ENCODE assay signal across 14 cellular contexts in genomic region chr1:228929476-228930027, GRCh38.
DNase-seq lines count a peak whose midpoint lies in the region; TF ChIP-seq lines count a peak whose summit lies in the region.
"Had no signal": no experiment of that assay in that cellular context is flagged by ENCODE, and none has a peak within 500 bp of the region (broad histone marks: within the 10 kb centered on the region; RNA-seq: fewer than 3 reads in every experiment).

No MANE protein-coding gene starts in this region.

- H3K27ac ChIP-seq in HEK293 (ENCODE audit: extremely low read depth, low read depth, low read length) (no peak overlapping the region), hepatocyte (peak overlapping the region; percentile 71)
- H3K27ac ChIP-seq: BLaER1 treated with 17β-estradiol and CSF1 and Interleukin-3, amounts not matched to agents 10 nM and 100 nM had no signal

- DNase-seq in NCI-H526 treated with DMSO at 0.1 percent for 48 hours (lab: John Stamatoyannopoulos, UW) = peak; percentile 92
- no peak for DNase-seq in hepatocyte (ENCODE audit: low spot score)
- no peak for DNase-seq in activated CD8-positive, alpha-beta memory T cell treated with anti-CD3 and anti-CD28 coated beads, Interleukin-2, amount 50 U/mL, for 48 hours
- DNase-seq in NAMALWA (ENCODE audit: low spot score) = no peak
- no peak for DNase-seq in effector CD4-positive, alpha-beta T cell
- no peak for DNase-seq in cerebellum (ENCODE audit: low spot score)
- DNase-seq: CD8-positive, alpha-beta T cell; COR-L47; DMS153; DMS79; GDM1 had no signal

- CTCF ChIA-PET in HEK293 (lab: Yijun Ruan, JAX) = interaction anchor here (0.7 kb wide), 1 partner anchor 236 kb away, joined by 3 read pairs; no protein-coding TSS in a partner anchor

- no peaks in the 10 kb centered on the region for H3K9me2 ChIP-seq in hepatocyte (replicated peaks; ENCODE audit: insufficient read depth)

- no peak overlapping the region for H3K4me3 ChIP-seq in HEK293 (ENCODE audit: low read depth, low read length)
- no peak overlapping the region for H3K4me3 ChIP-seq in hepatocyte
- H3K4me3 ChIP-seq: BLaER1 treated with 17β-estradiol and CSF1 and Interleukin-3, amounts not matched to agents 10 nM and 100 nM; HAP-1 had no signal

- H3K4me2 ChIP-seq in hepatocyte = no peak overlapping the region
- H3K4me2 ChIP-seq: BLaER1 treated with 17β-estradiol and CSF1 and Interleukin-3, amounts not matched to agents 10 nM and 100 nM had no signal

- no peaks in the 10 kb centered on the region for H3K4me1 ChIP-seq in HEK293 (ENCODE audit: control insufficient read depth, insufficient read depth, low read length)
- H3K4me1 ChIP-seq in hepatocyte (ENCODE audit: insufficient read depth) = peaks cover 37% of the 10 kb centered on the region
- H3K4me1 ChIP-seq: HAP-1 had no signal

- no peak for TF ChIP-seq CTCF in HEK293 (tag by site-specific recombination; IDR thresholded peaks at IDR 0.05)
- no peak for TF ChIP-seq CTCF in hepatocyte (IDR thresholded peaks at IDR 0.05; ENCODE audit: poor library complexity)

- H2AFZ ChIP-seq in hepatocyte = no peak overlapping the region

- no peaks in the 10 kb centered on the region for H3K79me2 ChIP-seq in hepatocyte

- POLR2A ChIA-PET in HEK293 (lab: Yijun Ruan, JAX) = no interaction called here

- no peaks in the 10 kb centered on the region for H4K20me1 ChIP-seq in hepatocyte (ENCODE audit: insufficient read depth, poor library complexity, severe bottlenecking)
- H4K20me1 ChIP-seq: BLaER1 treated with 17β-estradiol and CSF1 and Interleukin-3, amounts not matched to agents 10 nM and 100 nM had no signal

- H3K9me3 ChIP-seq in HEK293 (ENCODE audit: control insufficient read depth, insufficient read depth, low read depth, low read length) (no peaks in the 10 kb centered on the region), hepatocyte (ENCODE audit: low read depth) (no peaks in the 10 kb centered on the region)
- H3K9me3 ChIP-seq: HAP-1 had no signal

- H3K36me3 ChIP-seq in HEK293 (ENCODE audit: control insufficient read depth in 2 of 2, insufficient read depth in 1 of 2, low read length in 2 of 2) (no peaks in the 10 kb centered on the region), hepatocyte (replicated peaks; ENCODE audit: insufficient read depth, low read depth) (no peaks in the 10 kb centered on the region)
- H3K36me3 ChIP-seq: BLaER1 treated with 17β-estradiol and CSF1 and Interleukin-3, amounts not matched to agents 10 nM and 100 nM; HAP-1 had no signal

- 90% methylated on average over 4 of the region's 4 CpGs for WGBS in hepatocyte (ENCODE audit: low lambda C conversion rate, missing lambda C conversion rate)

- H3K27me3 ChIP-seq in hepatocyte = no peaks in the 10 kb centered on the region
- H3K27me3 ChIP-seq: BLaER1 treated with 17β-estradiol and CSF1 and Interleukin-3, amounts not matched to agents 10 nM and 100 nM had no signal

TF ChIP-seq in HEK293, 187 proteins besides CTCF, POLR2A, EP300 and RAD21:
- TF ChIP-seq ZXDB (tag by site-specific recombination; IDR thresholded peaks at IDR 0.05) (no peak), SETDB1 (IDR thresholded peaks at IDR 0.05; ENCODE audit: insufficient read length, low read length) (peak; percentile 53), ZNF629 (tag by site-specific recombination; IDR thresholded peaks at IDR 0.05) (no peak), ZNF140 (tag by site-specific recombination; IDR thresholded peaks at IDR 0.05) (no peak), ZNF146 (tag by site-specific recombination; IDR thresholded peaks at IDR 0.05) (no peak), TRIM28 (IDR thresholded peaks at IDR 0.05; ENCODE audit: borderline replicate concordance, low read length) (peak; percentile 57; the same call in 1 of the 2 replicates)
TF ChIP-seq in HEK293: peak in this region for 2.
